ENCODE assay signal across 14 cellular contexts in genomic region chr1:11594222-11594621, GRCh38.
A peak's percentile ranks its signal among the peaks of the same experiment; 100 is the strongest.
DNase-seq lines count a peak whose midpoint lies in the region; ATAC-seq and TF ChIP-seq lines count a peak whose summit lies in the region.
"Had no signal": no experiment of that assay in that cellular context is flagged by ENCODE, and none has a peak within 500 bp of the region (broad histone marks: within the 10 kb centered on the region; RNA-seq: fewer than 3 reads in every experiment).

No MANE protein-coding gene starts in this region.

- no peak overlapping the region for H2BK120ac ChIP-seq in trophoblast cell (ENCODE audit: insufficient read depth, low read length, poor library complexity)

- CTCF ChIA-PET in activated CD4-positive, alpha-beta T cell treated with anti-CD3 and anti-CD28 coated beads for 36 hours (lab: Charles Lee): interaction anchor here (0.5 kb wide), 1 partner anchor 125 kb away, joined by 3 read pairs; no protein-coding TSS in a partner anchor

- H3K79me1 ChIP-seq in trophoblast cell (ENCODE audit: low read length): no peaks in the 10 kb centered on the region

- H3K79me2 ChIP-seq in trophoblast cell (ENCODE audit: control insufficient read depth, insufficient read depth, low read length, poor library complexity): no peaks in the 10 kb centered on the region

- H3K4me3 ChIP-seq in fibroblast of villous mesenchyme (ENCODE audit: low read depth, low read length) (no peak overlapping the region), trophoblast cell (ENCODE audit: low read depth, low read length) (no peak overlapping the region)
- H3K4me3 ChIP-seq: testis had no signal

- ATAC-seq in activated CD4-positive, alpha-beta T cell treated with anti-CD3 and anti-CD28 coated beads for 36 hours: no peak
- no peak for ATAC-seq in GM21528 (IDR thresholded peaks at IDR 0.05; ENCODE audit: low FRiP score, unreplicated experiment)

- H3K27me3 ChIP-seq in trophoblast cell (ENCODE audit: insufficient read depth, low read length): no peaks in the 10 kb centered on the region
- H3K27me3 ChIP-seq: testis had no signal

- no peak overlapping the region for H3K27ac ChIP-seq in trophoblast cell (ENCODE audit: low read depth, low read length)
- H3K27ac ChIP-seq: neutrophil, testis had no signal

- no peak overlapping the region for H3K18ac ChIP-seq in trophoblast cell (ENCODE audit: low read length)

- POLR2A ChIA-PET in activated CD4-positive, alpha-beta T cell treated with anti-CD3 and anti-CD28 coated beads for 36 hours (lab: Charles Lee): interaction anchor here (0.6 kb wide), 1 partner anchor 389 kb away, joined by 4 read pairs; no protein-coding TSS in a partner anchor

- no peak overlapping the region for H3K4ac ChIP-seq in trophoblast cell (ENCODE audit: low read depth, low read length)

- in situ Hi-C loops in SK-MEL-5 (cut with HindIII; ENCODE audit: low pct_unique_long_range_greater_than_20kb, low sequenced_read_pairs): no loop called here

- peaks cover 2% of the 10 kb centered on the region for H3K9me3 Mint-ChIP-seq in activated CD4-positive, alpha-beta T cell treated with anti-CD3 and anti-CD28 coated beads for 36 hours (ENCODE audit: low read depth)
- H3K9me3 Mint-ChIP-seq: activated B cell treated with CpG ODN at 0.5 μM for 24 hours; dendritic cell treated with granulocyte-macrophage colony-stimulating factor and Interleukin-4, amounts not matched to agents 40 ng/mL and 50 ng/mL, for 4 days had no signal

- no peak overlapping the region for H4K91ac ChIP-seq in trophoblast cell (ENCODE audit: low read depth, low read length)

- H3K9ac ChIP-seq in trophoblast cell (ENCODE audit: low read length): no peak overlapping the region

- no CpG with 5 or more reads among the region's 12 CpGs for WGBS in trophoblast cell (ENCODE audit: extremely low coverage, insufficient coverage, insufficient read length)

- H3K36me3 Mint-ChIP-seq in activated CD4-positive, alpha-beta T cell treated with anti-CD3 and anti-CD28 coated beads for 36 hours (ENCODE audit: low read depth): no peaks in the 10 kb centered on the region

- H2AK5ac ChIP-seq in trophoblast cell (ENCODE audit: low read length): no peak overlapping the region

- peaks cover 16% of the 10 kb centered on the region for H3K27me3 Mint-ChIP-seq in activated CD4-positive, alpha-beta T cell treated with anti-CD3 and anti-CD28 coated beads for 36 hours

- no peak overlapping the region for H3K27ac Mint-ChIP-seq in activated CD4-positive, alpha-beta T cell treated with anti-CD3 and anti-CD28 coated beads for 36 hours
- H3K27ac Mint-ChIP-seq: activated B cell treated with CpG ODN at 0.5 μM for 24 hours; dendritic cell treated with granulocyte-macrophage colony-stimulating factor and Interleukin-4, amounts not matched to agents 40 ng/mL and 50 ng/mL, for 4 days had no signal

- no peak overlapping the region for H2BK5ac ChIP-seq in trophoblast cell (ENCODE audit: low read depth, low read length, poor library complexity)

- H2BK12ac ChIP-seq in trophoblast cell (ENCODE audit: low read length): no peak overlapping the region

- H3K4me3 Mint-ChIP-seq in activated CD4-positive, alpha-beta T cell treated with anti-CD3 and anti-CD28 coated beads for 36 hours: no peak overlapping the region
- H3K4me3 Mint-ChIP-seq: activated B cell treated with CpG ODN at 0.5 μM for 24 hours; dendritic cell treated with granulocyte-macrophage colony-stimulating factor and Interleukin-4, amounts not matched to agents 40 ng/mL and 50 ng/mL, for 4 days had no signal

- peaks cover 0 to 2% of the 10 kb centered on the region in 2 experiments for H3K4me1 ChIP-seq in trophoblast cell (ENCODE audit: control insufficient read depth in 1 of 2, insufficient read depth in 2 of 2, low read length in 2 of 2)
- H3K4me1 ChIP-seq: testis had no signal

- peak; percentile 9 for DNase-seq in activated CD4-positive, alpha-beta T cell treated with anti-CD3 and anti-CD28 coated beads for 36 hours
- DNase-seq in activated CD4-positive, alpha-beta T cell treated with anti-CD3 and anti-CD28 coated beads, Interleukin-2, amount 50 U/mL, for 48 hours: no peak
- DNase-seq in SK-MEL-5 (ENCODE audit: low read depth, low spot score) (peak; percentile 8), fibroblast of villous mesenchyme (ENCODE audit: low read depth) (peak; percentile 23), trophoblast cell (peak; percentile 5 to 38), NCI-H345 treated with DMSO at 0.1 percent for 48 hours (lab: John Stamatoyannopoulos, UW; ENCODE audit: unreplicated experiment) (no peak), NCI-H345 (lab: John Stamatoyannopoulos, UW) (no peak)
- DNase-seq: activated B cell treated with CpG ODN at 0.5 μM for 24 hours, activated gamma-delta T cell treated with Interleukin-2 at 50 U/mL for 16 hours, NCI-H1930, testis had no signal

- no peak overlapping the region for H4K8ac ChIP-seq in trophoblast cell (ENCODE audit: low read depth, low read length)

- H2AFZ ChIP-seq in trophoblast cell (ENCODE audit: insufficient read depth, low read length, poor library complexity): no peak overlapping the region

- no peak overlapping the region for H3K23ac ChIP-seq in trophoblast cell (ENCODE audit: low read length)

- H3K4me2 ChIP-seq in trophoblast cell (ENCODE audit: low read length): no peak overlapping the region

- intact Hi-C loops in activated CD4-positive, alpha-beta T cell treated with anti-CD3 and anti-CD28 coated beads for 36 hours (cut with DNase I, micrococcal nuclease): no loop called here

- H4K12ac ChIP-seq in trophoblast cell (ENCODE audit: low read depth, low read length): no peak overlapping the region

- no peaks in the 10 kb centered on the region for H3K9me3 ChIP-seq in trophoblast cell (ENCODE audit: insufficient read depth, low read depth, low read length)
- H3K9me3 ChIP-seq: neutrophil, testis had no signal

- no peak overlapping the region for H3K14ac ChIP-seq in trophoblast cell (ENCODE audit: low read length)

- no peaks in the 10 kb centered on the region for H3K36me3 ChIP-seq in trophoblast cell (ENCODE audit: control insufficient read depth in 1 of 2, insufficient read depth in 2 of 2, low read length in 2 of 2)
- H3K36me3 ChIP-seq: neutrophil had no signal

- peak; percentile 39 for TF ChIP-seq CTCF in fibroblast of villous mesenchyme (IDR thresholded peaks at IDR 0.05; ENCODE audit: insufficient read depth, low read depth, low read length)

- H3K4me1 Mint-ChIP-seq in activated CD4-positive, alpha-beta T cell treated with anti-CD3 and anti-CD28 coated beads for 36 hours: no peaks in the 10 kb centered on the region
- H3K4me1 Mint-ChIP-seq: activated B cell treated with CpG ODN at 0.5 μM for 24 hours had no signal

Comparison
In these comparisons a context has a peak if more than half of its experiments do, and no peak if none do; other contexts are left out.
1. DNase-seq: peak in activated CD4-positive, alpha-beta T cell treated with anti-CD3 and anti-CD28 coated beads for 36 hours (single experiment), SK-MEL-5 (single experiment), fibroblast of villous mesenchyme (single experiment) and trophoblast cell (2 of 2); none in activated CD4-positive, alpha-beta T cell treated with anti-CD3 and anti-CD28 coated beads, Interleukin-2, amount 50 U/mL, for 48 hours (0 of 2), NCI-H345 treated with DMSO at 0.1 percent for 48 hours (single experiment) and NCI-H345 (single experiment).